8 cellular contexts compared by ENCODE assay signal in the genomic region with DNA sequence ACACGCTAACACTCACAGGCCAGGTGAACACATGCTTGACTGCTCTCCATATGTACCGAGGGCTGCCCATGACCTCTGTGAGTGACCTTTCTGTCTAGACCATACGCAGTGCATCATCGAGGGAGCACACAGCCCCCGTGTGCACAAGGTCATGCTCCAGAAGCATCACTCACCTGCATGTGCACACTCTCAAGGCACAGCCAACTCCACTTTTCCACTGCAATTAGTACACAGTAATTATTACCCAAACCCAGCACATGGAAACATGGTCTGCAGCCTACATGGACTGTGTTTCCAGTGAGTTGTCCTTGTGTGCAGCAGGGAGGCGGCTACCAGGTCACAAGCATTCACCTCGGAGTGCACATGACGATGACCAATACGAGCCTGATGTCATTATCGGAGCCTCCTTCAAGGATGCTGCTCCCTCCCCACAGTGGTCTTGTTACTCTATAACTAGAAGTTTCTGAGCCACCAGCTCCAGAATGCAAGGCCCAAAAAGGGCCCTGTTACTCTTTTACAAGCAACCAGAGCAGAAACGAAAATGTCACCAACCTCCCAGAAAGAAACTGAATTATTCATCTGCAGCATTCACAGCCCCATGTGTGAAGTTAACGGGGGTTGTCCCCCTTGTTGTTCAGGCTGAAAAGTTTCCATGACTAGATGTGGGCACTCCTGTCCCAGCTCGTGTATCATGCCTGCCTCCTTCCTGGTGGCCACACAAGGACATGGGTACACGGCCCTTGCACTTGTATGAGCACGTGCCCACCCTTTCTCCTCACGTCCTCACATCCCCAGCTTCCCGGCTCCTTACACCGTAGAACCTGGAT. TPM values are rescaled to one million over a fixed set of nuclear protein-coding genes. Genes with fewer than 3 reads are reported as not detected.
DNase-seq lines count a peak whose midpoint lies in the region; ATAC-seq and TF ChIP-seq lines count a peak whose summit lies in the region.

No MANE protein-coding gene starts in this region.

- H3K36me3 ChIP-seq in DND-41 (ENCODE audit: insufficient read depth, low read length): peaks cover 58% of the 10 kb centered on the region

- no peak overlapping the region for H2AFZ ChIP-seq in DND-41 (ENCODE audit: low read depth, low read length)

- no peaks in the 10 kb centered on the region for H3K27me3 ChIP-seq in DND-41 (ENCODE audit: insufficient read depth, low read length, poor library complexity)

- no peak overlapping the region for H3K4me3 ChIP-seq in DND-41 (ENCODE audit: low read depth in 1 of 2, low read length in 2 of 2)

- no peak for TF ChIP-seq CTCF in DND-41 (IDR thresholded peaks at IDR 0.05; ENCODE audit: borderline replicate concordance, extremely low read depth, low read length, poor library complexity, severe bottlenecking)

- peak overlapping the region; percentile 92 for H3K27ac ChIP-seq in DND-41 (ENCODE audit: low read length)

- no peak overlapping the region for H3K4me2 ChIP-seq in DND-41 (ENCODE audit: insufficient read depth, low read length)

- no peaks in the 10 kb centered on the region for H3K9me3 ChIP-seq in DND-41 (ENCODE audit: insufficient read depth, low read length, severe bottlenecking)

- ATAC-seq in DND-41 (ENCODE audit: insufficient read depth, low read depth) (no peak), GM21423 (IDR thresholded peaks at IDR 0.05; ENCODE audit: unreplicated experiment) (peak; percentile 66), HG03575 (IDR thresholded peaks at IDR 0.05; ENCODE audit: extremely low read depth, insufficient number of reproducible peaks, low FRiP score, unreplicated experiment) (peak; percentile 33)

- H3K4me1 ChIP-seq in DND-41 (ENCODE audit: insufficient read depth, low read length): peaks cover 87% of the 10 kb centered on the region

- peaks cover 99% of the 10 kb centered on the region for H3K79me2 ChIP-seq in DND-41 (ENCODE audit: insufficient read depth, low read length)

- peaks cover 86% of the 10 kb centered on the region for H4K20me1 ChIP-seq in DND-41 (ENCODE audit: insufficient read depth, low read length)

- DNase-seq in DND-41 (no peak), left kidney (ENCODE audit: low read depth, low spot score) (peak; percentile 71), Ammon's horn (ENCODE audit: low spot score) (no peak), amniotic stem cell (lab: John Stamatoyannopoulos, UW) (no peak), occipital lobe (lab: John Stamatoyannopoulos, UW) (no peak), NCI-H1930 (lab: John Stamatoyannopoulos, UW) (no peak)

- no peak overlapping the region for H3K9ac ChIP-seq in DND-41 (ENCODE audit: low read depth, low read length)

RNA-seq across cellular contexts. Expression of a gene that starts 31.2 kb away (rescaled TPM):
- 12.0 TPM for total RNA-seq in occipital lobe
